Comparison of ENCODE assay signal across 17 cellular contexts in genomic region chrX:149587359-149587758, GRCh38. TPM values are rescaled to one million over a fixed set of nuclear protein-coding genes. Genes with fewer than 3 reads are reported as not detected.
DNase-seq lines count a peak whose midpoint lies in the region; ATAC-seq, FAIRE-seq and TF ChIP-seq lines count a peak whose summit lies in the region.
"Not testable (repeated sequence)": the region's sequence is repeated elsewhere in the genome, so short reads cannot be mapped to it uniquely, and the experiment has no call there.
"Had no signal": no experiment of that assay in that cellular context is flagged by ENCODE, and none has a peak within 500 bp of the region (broad histone marks: within the 10 kb centered on the region; RNA-seq: fewer than 3 reads in every experiment).

A gene with protein sequence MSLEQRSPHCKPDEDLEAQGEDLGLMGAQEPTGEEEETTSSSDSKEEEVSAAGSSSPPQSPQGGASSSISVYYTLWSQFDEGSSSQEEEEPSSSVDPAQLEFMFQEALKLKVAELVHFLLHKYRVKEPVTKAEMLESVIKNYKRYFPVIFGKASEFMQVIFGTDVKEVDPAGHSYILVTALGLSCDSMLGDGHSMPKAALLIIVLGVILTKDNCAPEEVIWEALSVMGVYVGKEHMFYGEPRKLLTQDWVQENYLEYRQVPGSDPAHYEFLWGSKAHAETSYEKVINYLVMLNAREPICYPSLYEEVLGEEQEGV (minus strand): TSS chrX:149587459. CDS start chrX:149583179, 4,280 bp downstream.

- not testable (repeated sequence) for FAIRE-seq in K562 (lab: Jason Lieb, UNC)

- not testable (repeated sequence) for TF ChIP-seq CTCF in WTC11 (IDR thresholded peaks at IDR 0.05); K562 (IDR thresholded peaks at IDR 0.05 in 2 of 3, conservative IDR thresholded peaks at IDR 0.05 in 1 of 3; ENCODE audit: insufficient read depth in 2 of 3, low read depth in 1 of 3, low read length in 3 of 3); testis (IDR thresholded peaks at IDR 0.05)

- H3K36me3 ChIP-seq in K562 (ENCODE audit: control insufficient read depth, insufficient read depth, low read length); testis (ENCODE audit: low read depth, missing control alignments): not testable (repeated sequence)

- H2AFZ ChIP-seq in K562 (ENCODE audit: low read depth, low read length): not testable (repeated sequence)

- WGBS in K562 (ENCODE audit: insufficient coverage, low coverage, missing lambda C conversion rate): no CpG with 5 or more reads among the region's 12 CpGs
- no CpG with 5 or more reads among the region's 12 CpGs for WGBS in testis, 2 donors

- H3K9me3 ChIP-seq in K562 (replicated peaks; ENCODE audit: control insufficient read depth, insufficient read depth, low read depth, low read length); testis: not testable (repeated sequence)

- not testable (repeated sequence) for TF ChIP-seq EP300 in K562 (IDR thresholded peaks at IDR 0.05; ENCODE audit: low read length)

- H3K27ac Mint-ChIP-seq in WTC11; stimulated activated naive CD8-positive, alpha-beta T cell treated with anti-CD3 and anti-CD28 coated beads, Interleukin-15, amount 100 ng/mL, for 72 hours: not testable (repeated sequence)

- not testable (repeated sequence) for H4K20me1 ChIP-seq in K562 (replicated peaks; ENCODE audit: control insufficient read depth, insufficient read depth, low read length)

- H3K9me3 Mint-ChIP-seq in WTC11; stimulated activated naive CD8-positive, alpha-beta T cell treated with anti-CD3 and anti-CD28 coated beads, Interleukin-15, amount 100 ng/mL, for 72 hours: not testable (repeated sequence)

- not testable (repeated sequence) for H3K27me3 ChIP-seq in K562 (ENCODE audit: control insufficient read depth in 2 of 2, insufficient read depth in 2 of 2, low read length in 2 of 2); testis

- ATAC-seq in WTC11 (0 out of 2 replicates have a peak, but pooled peaks have one; percentile 26), K562 (peak; percentile 81)
- ATAC-seq in stimulated activated naive CD8-positive, alpha-beta T cell treated with anti-CD3 and anti-CD28 coated beads, Interleukin-15, amount 100 ng/mL, for 72 hours: peak; percentile 4

- in situ Hi-C loops in K562 (cut with MboI): loop anchor here (25.0 kb wide), 1 partner anchor 225 kb away; no protein-coding TSS in a partner anchor

- not testable (repeated sequence) for H3K27me3 Mint-ChIP-seq in WTC11 (ENCODE audit: low read depth); stimulated activated naive CD8-positive, alpha-beta T cell treated with anti-CD3 and anti-CD28 coated beads, Interleukin-15, amount 100 ng/mL, for 72 hours

- not testable (repeated sequence) for H3K36me3 Mint-ChIP-seq in WTC11

- not testable (repeated sequence) for H3K4me2 ChIP-seq in K562 (ENCODE audit: insufficient read depth, low read length)

- H3K27ac ChIP-seq in K562 (ENCODE audit: extremely low read depth, low read depth, low read length); testis: not testable (repeated sequence)

- H3K9me1 ChIP-seq in K562 (ENCODE audit: control insufficient read depth, insufficient read depth, low read length): not testable (repeated sequence)

- not testable (repeated sequence) for H3K4me1 Mint-ChIP-seq in WTC11; stimulated activated naive CD8-positive, alpha-beta T cell treated with anti-CD3 and anti-CD28 coated beads, Interleukin-15, amount 100 ng/mL, for 72 hours

- POLR2A ChIA-PET in WTC11 (lab: Charles Lee); K562 (lab: Yijun Ruan, JAX): not testable (repeated sequence)

- CTCF ChIA-PET in WTC11 (lab: Charles Lee); K562 (lab: Yijun Ruan, JAX; ENCODE audit: low intra/inter-chr PET ratio): not testable (repeated sequence)

- not testable (repeated sequence) for H3K4me3 ChIP-seq in K562, testis

- H3K4me1 ChIP-seq in K562 (replicated peaks in 1 of 2; ENCODE audit: control insufficient read depth in 2 of 2, insufficient read depth in 2 of 2, low read length in 2 of 2); testis: not testable (repeated sequence)

- not testable (repeated sequence) for TF ChIP-seq POLR2A in K562 (conservative IDR thresholded peaks at IDR 0.05); testis (IDR thresholded peaks at IDR 0.05)

- not testable (repeated sequence) for H3K4me3 Mint-ChIP-seq in WTC11; stimulated activated naive CD8-positive, alpha-beta T cell treated with anti-CD3 and anti-CD28 coated beads, Interleukin-15, amount 100 ng/mL, for 72 hours

- not testable (repeated sequence) for H3K79me2 ChIP-seq in K562 (ENCODE audit: control insufficient read depth, insufficient read depth, low read length)

- BruUV-seq in K562 (replicated peaks; lab: Mats Ljungman, UMichigan): not testable (repeated sequence)

- intact Hi-C loops in K562 (cut with micrococcal nuclease); testis (cut with DNase I; ENCODE audit: low total_unique reads): not testable (repeated sequence)

- not testable (repeated sequence) for DNase-seq in WTC11 (ENCODE audit: low spot score); K562 (ENCODE audit: extremely low read depth in 1 of 4, low spot score in 3 of 4); stimulated activated naive CD8-positive, alpha-beta T cell treated with anti-CD3 and anti-CD28 coated beads, Interleukin-15, amount 100 ng/mL, for 72 hours; testis

- not testable (repeated sequence) for H3K9ac ChIP-seq in K562 (ENCODE audit: insufficient read depth in 1 of 2, low read depth in 2 of 2, low read length in 2 of 2)

- TF ChIP-seq RAD21 in K562 (CRISPR knock-in tag; conservative IDR thresholded peaks at IDR 0.05 in 1 of 2, IDR thresholded peaks at IDR 0.05 in 1 of 2): not testable (repeated sequence)

RNA-seq across cellular contexts. Expression of the gene that starts here (rescaled TPM):
- total RNA-seq in WTC11 (2021): 0.11 to 0.35 TPM (median 0.14 TPM) in 3 replicates
- 8.0 and 11.9 TPM in 2 replicates for total RNA-seq in K562 (2011; cell fraction: chromatin; rRNA removed; ENCODE audit: low replicate concordance)
- total RNA-seq in K562 (2011; cell fraction: nucleolus; rRNA removed): 7.0 and 10.3 TPM in 2 replicates
- total RNA-seq in K562 (2011; cell fraction: nucleoplasm; rRNA removed): 8.7 and 10.4 TPM in 2 replicates
- total RNA-seq in K562 (2014; rRNA removed): 13.4 and 20.6 TPM in 2 replicates
- total RNA-seq in K562 (2014; rRNA removed; fragmentation: Illumina TruSeq; extraction: Trizol): 9.6 and 11.2 TPM in 2 replicates
- 12.3 and 12.4 TPM in 2 replicates for total RNA-seq in K562 (2015; rRNA removed; fragmentation: Illumina TruSeq; extraction: Trizol)
- 12.8 and 14.9 TPM in 2 replicates for total RNA-seq in K562 (2021)
- polyA plus RNA-seq in K562 (2011; rRNA removed): 11.9 and 31.2 TPM in 2 replicates
- 11.3 and 35.9 TPM in 2 replicates for polyA plus RNA-seq in K562 (2011; cell fraction: cytosol; rRNA removed)
- 8.7 and 25.4 TPM in 2 replicates for polyA plus RNA-seq in K562 (2011; cell fraction: nucleus; rRNA removed)
- polyA plus RNA-seq in K562 (2012): 14.0 and 21.5 TPM in 2 replicates
- polyA plus RNA-seq in K562 (2014; fragmentation: Illumina TruSeq; extraction: Trizol): 18.5 and 19.4 TPM in 2 replicates
- 10 to 100 TPM; 11.7 to 14.1 TPM for polyA plus RNA-seq in K562 (2014; fragmentation: Nextera tagmentation; extraction: Ambion mirVana)
- 15.7 and 18.2 TPM in 2 replicates for polyA plus RNA-seq in K562 (2014; rRNA removed)
- 3.8 and 13.4 TPM in 2 replicates for polyA minus RNA-seq in K562 (2011; rRNA and poly(A)+ RNA removed)
- polyA minus RNA-seq in K562 (2011; cell fraction: cytosol; rRNA and poly(A)+ RNA removed): 5.2 and 14.5 TPM in 2 replicates
- 2.6 and 3.1 TPM in 2 replicates for polyA minus RNA-seq in K562 (2011; cell fraction: nucleus; rRNA and poly(A)+ RNA removed)
- 10 to 100 TPM; 18.6 to 24.6 TPM for total RNA-seq in testis
- 11.0 TPM for polyA plus RNA-seq in testis (ENCODE audit: insufficient read depth, low read depth, low replicate concordance)
- total RNA-seq: A172; A673; B cell; Caco-2; Calu3; CD4-positive, alpha-beta memory T cell; CD4-positive, alpha-beta T cell; CD4-positive, CD25-positive, alpha-beta regulatory T cell; CD8-positive, alpha-beta memory T cell; CD8-positive, alpha-beta T cell had no signal
- polyA plus RNA-seq: AG04450; BJ; CD14-positive monocyte; CD4-positive, alpha-beta memory T cell; CD4-positive, CD25-positive, alpha-beta regulatory T cell; CD8-positive, alpha-beta memory T cell had no signal

Comparison
In these comparisons a context has a peak if more than half of its experiments do, and no peak if none do; other contexts are left out.
1. Peak in ATAC-seq in WTC11; RNA of the gene not detected or under 1 TPM.
2. ATAC-seq: peak in every context shown above with its lines; median percentile 81 in K562; 26 in WTC11; 4 in stimulated activated naive CD8-positive, alpha-beta T cell treated with anti-CD3 and anti-CD28 coated beads, Interleukin-15, amount 100 ng/mL, for 72 hours.